ENCODE assay signal across 19 cellular contexts in the genomic region with DNA sequence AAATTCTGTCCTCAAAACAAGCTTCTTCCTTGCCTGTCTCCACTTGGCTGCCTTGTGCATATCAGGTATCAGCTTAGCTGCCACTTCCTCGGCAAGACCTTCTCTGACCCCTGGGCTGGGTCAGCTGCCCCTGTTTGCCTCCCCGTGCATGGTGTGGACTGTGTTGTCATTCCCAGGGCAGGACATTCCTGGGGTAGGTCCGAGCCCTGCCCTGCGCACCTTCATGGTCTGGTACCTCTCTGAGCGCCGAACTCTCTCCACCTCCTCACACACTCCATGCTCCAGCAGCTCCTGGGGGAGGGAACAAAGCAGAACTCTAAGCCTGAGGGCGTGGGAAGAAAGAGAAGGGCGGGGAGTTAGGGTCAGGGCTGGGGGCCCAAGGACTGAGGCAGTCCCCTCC. TPM values are rescaled to one million over a fixed set of nuclear protein-coding genes. Genes with fewer than 3 reads are reported as not detected.
DNase-seq lines count a peak whose midpoint lies in the region; ATAC-seq and TF ChIP-seq lines count a peak whose summit lies in the region.
"Had no signal": no experiment of that assay in that cellular context is flagged by ENCODE, and none has a peak within 500 bp of the region (broad histone marks: within the 10 kb centered on the region; RNA-seq: fewer than 3 reads in every experiment).

No MANE protein-coding gene starts in this region.

- no peaks in the 10 kb centered on the region for H3K27me3 Mint-ChIP-seq in activated naive CD4-positive, alpha-beta T cell treated with anti-CD3 and anti-CD28 coated beads for 36 hours (ENCODE audit: low read depth)
- H3K27me3 Mint-ChIP-seq in activated naive CD8-positive, alpha-beta T cell treated with anti-CD3 and anti-CD28 coated beads, Interleukin-2, amount 10 ng/mL, durations not matched to agents 7 days and 5 days, result no peaks in the 10 kb centered on the region
- H3K27me3 Mint-ChIP-seq in natural killer cell (ENCODE audit: low read depth in 2 of 2) (no peaks in the 10 kb centered on the region), type B pancreatic cell (no peaks in the 10 kb centered on the region)
- H3K27me3 Mint-ChIP-seq: central memory CD8-positive, alpha-beta T cell had no signal

- no peak overlapping the region for H3K9ac ChIP-seq in GM23248

- peaks cover 24% of the 10 kb centered on the region; the same call in 1 of the 2 replicates for H3F3A ChIP-seq in GM23248 (ENCODE audit: insufficient read depth)

- no peaks in the 10 kb centered on the region for H3K27me3 ChIP-seq in GM23248 (replicated peaks; ENCODE audit: insufficient read depth)
- H3K27me3 ChIP-seq: Peyer's patch, upper lobe of right lung had no signal

- no peak for DNase-seq in activated naive CD4-positive, alpha-beta T cell treated with anti-CD3 and anti-CD28 coated beads for 36 hours
- DNase-seq in activated naive CD4-positive, alpha-beta T cell (lab: John Stamatoyannopoulos, UW), result no peak
- DNase-seq in activated naive CD8-positive, alpha-beta T cell treated with anti-CD3 and anti-CD28 coated beads, Interleukin-2, amount 10 ng/mL, durations not matched to agents 7 days and 5 days, result no peak
- DNase-seq in natural killer cell, result no peak
- no peak for DNase-seq in type B pancreatic cell (ENCODE audit: extremely low spot score, unreplicated experiment)
- DNase-seq in HUDEP-2 (lab: John Stamatoyannopoulos, UW; ENCODE audit: unreplicated experiment in 76 of 76), result no peak
- DNase-seq in GDM1 (lab: John Stamatoyannopoulos, UW), result no peak
- no peak for DNase-seq in GM23248
- DNase-seq: Calu3; endodermal cell; NCI-H1048; NCI-H2107; NCI-H82; stimulated activated CD4-positive, alpha-beta T cell treated with anti-CD3 and anti-CD28 coated beads, Interleukin-4, amount 100 ng/mL, for 1 hour; upper lobe of right lung had no signal

- POLR2A ChIA-PET in activated naive CD8-positive, alpha-beta T cell treated with anti-CD3 and anti-CD28 coated beads, Interleukin-2, amount 10 ng/mL, durations not matched to agents 7 days and 5 days (lab: Charles Lee), result interaction anchor here (0.7 to 1.2 kb wide), 2 partner anchors 16 to 33 kb away, joined by 3 read pairs; no protein-coding TSS in a partner anchor

- no peak for ATAC-seq in activated naive CD8-positive, alpha-beta T cell treated with anti-CD3 and anti-CD28 coated beads, Interleukin-2, amount 10 ng/mL, durations not matched to agents 7 days and 5 days (ENCODE audit: low read depth)
- ATAC-seq in natural killer cell, result no peak
- ATAC-seq: lower lobe of right lung, upper lobe of right lung had no signal

- H3K27ac Mint-ChIP-seq in activated naive CD4-positive, alpha-beta T cell treated with anti-CD3 and anti-CD28 coated beads for 36 hours, result peak overlapping the region; percentile 24
- peak overlapping the region; percentile 60 for H3K27ac Mint-ChIP-seq in activated naive CD8-positive, alpha-beta T cell treated with anti-CD3 and anti-CD28 coated beads, Interleukin-2, amount 10 ng/mL, durations not matched to agents 7 days and 5 days
- H3K27ac Mint-ChIP-seq in natural killer cell (peak overlapping the region; percentile 90 to 94), type B pancreatic cell (no peak overlapping the region)
- H3K27ac Mint-ChIP-seq: endodermal cell had no signal

- H3K9me3 ChIP-seq in GM23248 (ENCODE audit: low read depth), result no peaks in the 10 kb centered on the region
- H3K9me3 ChIP-seq: lower lobe of right lung, Peyer's patch, upper lobe of right lung had no signal

- H3K4me1 Mint-ChIP-seq in activated naive CD4-positive, alpha-beta T cell treated with anti-CD3 and anti-CD28 coated beads for 36 hours (ENCODE audit: low read depth), result peaks cover 32% of the 10 kb centered on the region
- peaks cover 34% of the 10 kb centered on the region for H3K4me1 Mint-ChIP-seq in activated naive CD8-positive, alpha-beta T cell treated with anti-CD3 and anti-CD28 coated beads, Interleukin-2, amount 10 ng/mL, durations not matched to agents 7 days and 5 days
- peaks cover 40 to 51% of the 10 kb centered on the region in 2 donors for H3K4me1 Mint-ChIP-seq in natural killer cell
- peaks cover 7% of the 10 kb centered on the region for H3K4me1 Mint-ChIP-seq in type B pancreatic cell (ENCODE audit: unreplicated experiment)
- H3K4me1 Mint-ChIP-seq: endodermal cell had no signal

- no peak overlapping the region for H3K4me2 ChIP-seq in GM23248 (ENCODE audit: unreplicated experiment)

- no peaks in the 10 kb centered on the region for H3K9me3 Mint-ChIP-seq in activated naive CD4-positive, alpha-beta T cell treated with anti-CD3 and anti-CD28 coated beads for 36 hours
- H3K9me3 Mint-ChIP-seq in activated naive CD8-positive, alpha-beta T cell treated with anti-CD3 and anti-CD28 coated beads, Interleukin-2, amount 10 ng/mL, durations not matched to agents 7 days and 5 days, result no peaks in the 10 kb centered on the region
- H3K9me3 Mint-ChIP-seq in natural killer cell, result no peaks in the 10 kb centered on the region
- no peaks in the 10 kb centered on the region for H3K9me3 Mint-ChIP-seq in type B pancreatic cell
- H3K9me3 Mint-ChIP-seq: central memory CD8-positive, alpha-beta T cell; endodermal cell had no signal

- CTCF ChIA-PET in activated naive CD4-positive, alpha-beta T cell treated with anti-CD3 and anti-CD28 coated beads for 36 hours (lab: Charles Lee), result interaction anchor here (0.9 kb wide), 1 partner anchor 11 kb away, joined by 3 read pairs; no protein-coding TSS in a partner anchor

- in situ Hi-C loops in GM23248 (cut with MboI), result loop anchor here (10.0 kb wide), 1 partner anchor 116 kb away; no protein-coding TSS in a partner anchor

- intact Hi-C loops in activated naive CD4-positive, alpha-beta T cell treated with anti-CD3 and anti-CD28 coated beads for 36 hours (cut with micrococcal nuclease), result no loop called here
- intact Hi-C loops in natural killer cell (cut with micrococcal nuclease), result no loop called here

- H3K27ac ChIP-seq in GM23248, result no peak overlapping the region
- H3K27ac ChIP-seq: lower lobe of right lung, upper lobe of right lung had no signal

- 71 to 79% methylated on average over 8 of the region's 8 CpGs for WGBS in GM23248 (ENCODE audit: low coverage in 1 of 2, low lambda C conversion rate in 2 of 2, missing lambda C conversion rate in 2 of 2), 2 experiments

- no peak overlapping the region for H3K4me3 Mint-ChIP-seq in activated naive CD4-positive, alpha-beta T cell treated with anti-CD3 and anti-CD28 coated beads for 36 hours
- H3K4me3 Mint-ChIP-seq in activated naive CD8-positive, alpha-beta T cell treated with anti-CD3 and anti-CD28 coated beads, Interleukin-2, amount 10 ng/mL, durations not matched to agents 7 days and 5 days, result peak overlapping the region; percentile 17
- H3K4me3 Mint-ChIP-seq in natural killer cell, result no peak overlapping the region
- H3K4me3 Mint-ChIP-seq in type B pancreatic cell, result peak overlapping the region; percentile 54
- H3K4me3 Mint-ChIP-seq: central memory CD8-positive, alpha-beta T cell; endodermal cell had no signal

- peaks cover 35% of the 10 kb centered on the region for H3K36me3 Mint-ChIP-seq in activated naive CD4-positive, alpha-beta T cell treated with anti-CD3 and anti-CD28 coated beads for 36 hours (ENCODE audit: low read depth)
- H3K36me3 Mint-ChIP-seq in activated naive CD8-positive, alpha-beta T cell treated with anti-CD3 and anti-CD28 coated beads, Interleukin-2, amount 10 ng/mL, durations not matched to agents 7 days and 5 days, result peaks cover 19% of the 10 kb centered on the region
- H3K36me3 Mint-ChIP-seq in natural killer cell (peaks cover 9% of the 10 kb centered on the region), type B pancreatic cell (no peaks in the 10 kb centered on the region)

- H3K79me2 ChIP-seq in GM23248 (ENCODE audit: insufficient read depth), result peaks cover 21% of the 10 kb centered on the region

- H3K36me3 ChIP-seq in GM23248 (ENCODE audit: low read depth), result no peaks in the 10 kb centered on the region; the same call in 1 of the 2 replicates

- no peak overlapping the region for H3K4me3 ChIP-seq in GM23248
- H3K4me3 ChIP-seq: lower lobe of right lung, Peyer's patch, upper lobe of right lung had no signal

- H3K9me2 ChIP-seq in GM23248 (ENCODE audit: insufficient read depth), result no peaks in the 10 kb centered on the region

- no peak overlapping the region for H2AFZ ChIP-seq in GM23248

- no peaks in the 10 kb centered on the region for H4K20me1 ChIP-seq in GM23248 (ENCODE audit: insufficient read depth)

- peaks cover 17% of the 10 kb centered on the region for H3K4me1 ChIP-seq in GM23248 (ENCODE audit: insufficient read depth)

- no peak for TF ChIP-seq CTCF in natural killer cell (IDR thresholded peaks at IDR 0.05)
- no peak for TF ChIP-seq CTCF in type B pancreatic cell (conservative IDR thresholded peaks at IDR 0.05)

RNA-seq across cellular contexts. Expression of a gene that starts 3.8 kb away (rescaled TPM):
- total RNA-seq in activated naive CD4-positive, alpha-beta T cell treated with anti-CD3 and anti-CD28 coated beads for 36 hours, result 10 to 100 TPM; 27.1 to 29.4 TPM
- 10 to 100 TPM; 51.0 to 54.5 TPM for total RNA-seq in activated naive CD8-positive, alpha-beta T cell treated with anti-CD3 and anti-CD28 coated beads, Interleukin-2, amount 10 ng/mL, durations not matched to agents 7 days and 5 days
- total RNA-seq in natural killer cell (10 to 100 TPM; 41.7 to 74.1 (median 50.9) TPM), type B pancreatic cell (ENCODE audit: low replicate concordance) (25.2 and 27.2 TPM in 2 replicates)
- 13.9 and 20.3 TPM in 2 replicates for total RNA-seq in GM23248 (2014; rRNA removed; shearing (Covaris generic))
- polyA plus RNA-seq in GM23248 (2016; fragmentation: Nextera tagmentation; extraction: Ambion mirVana), result 10.7 and 12.9 TPM in 2 replicates

RNA-seq across cellular contexts. Expression of a gene that starts 13.2 kb away (rescaled TPM):
- under 1 TPM in 1 of 2 experiments, not detected in 1; 0.24 TPM for total RNA-seq in activated naive CD4-positive, alpha-beta T cell treated with anti-CD3 and anti-CD28 coated beads for 36 hours
- 1 to 10 TPM in 1 of 2 experiments, under 1 TPM in 1; 0.74 to 2.1 TPM for total RNA-seq in activated naive CD8-positive, alpha-beta T cell treated with anti-CD3 and anti-CD28 coated beads, Interleukin-2, amount 10 ng/mL, durations not matched to agents 7 days and 5 days
- 1 to 10 TPM; 1.0 to 1.9 (median 1.5) TPM for total RNA-seq in natural killer cell
- 0.57 and 0.72 TPM in 2 replicates for total RNA-seq in type B pancreatic cell (ENCODE audit: low replicate concordance)
- not detected in 2 replicates for total RNA-seq in GM23248 (2014; rRNA removed; shearing (Covaris generic))
- polyA plus RNA-seq in GM23248 (2016; fragmentation: Nextera tagmentation; extraction: Ambion mirVana), result not detected in 2 replicates
- polyA plus RNA-seq: neural cell had no signal

RNA-seq across cellular contexts. Expression of a gene that starts 25.6 kb away (rescaled TPM):
- total RNA-seq in activated naive CD4-positive, alpha-beta T cell treated with anti-CD3 and anti-CD28 coated beads for 36 hours, result 10 to 100 TPM; 10.1 to 10.8 TPM
- total RNA-seq in activated naive CD8-positive, alpha-beta T cell treated with anti-CD3 and anti-CD28 coated beads, Interleukin-2, amount 10 ng/mL, durations not matched to agents 7 days and 5 days, result 10 to 100 TPM; 21.5 to 22.0 TPM
- total RNA-seq in natural killer cell, result 1 to 10 TPM; 3.3 to 9.0 (median 6.4) TPM
- 5.0 and 64.1 TPM in 2 replicates for total RNA-seq in type B pancreatic cell (ENCODE audit: low replicate concordance)
- 53.0 and 63.2 TPM in 2 replicates for total RNA-seq in GM23248 (2014; rRNA removed; shearing (Covaris generic))
- polyA plus RNA-seq in GM23248 (2016; fragmentation: Nextera tagmentation; extraction: Ambion mirVana), result 46.6 and 47.0 TPM in 2 replicates
- total RNA-seq: Calu3 had no signal

RNA-seq across cellular contexts. Expression of a gene that starts 34.0 kb away (rescaled TPM):
- 10 to 100 TPM; 82.3 TPM for total RNA-seq in activated naive CD4-positive, alpha-beta T cell treated with anti-CD3 and anti-CD28 coated beads for 36 hours
- total RNA-seq in activated naive CD8-positive, alpha-beta T cell treated with anti-CD3 and anti-CD28 coated beads, Interleukin-2, amount 10 ng/mL, durations not matched to agents 7 days and 5 days, result 100 to 1,000 TPM; 152 to 157 TPM
- total RNA-seq in natural killer cell (100 to 1,000 TPM; 123 to 129 (median 129) TPM), type B pancreatic cell (ENCODE audit: low replicate concordance) (62.8 and 71.7 TPM in 2 replicates)
- 175 and 196 TPM in 2 replicates for total RNA-seq in GM23248 (2014; rRNA removed; shearing (Covaris generic))
- polyA plus RNA-seq in GM23248 (2016; fragmentation: Nextera tagmentation; extraction: Ambion mirVana), result 145 and 163 TPM in 2 replicates

RNA-seq across cellular contexts. Expression of a gene that starts 44.8 kb away (rescaled TPM):
- total RNA-seq in activated naive CD4-positive, alpha-beta T cell treated with anti-CD3 and anti-CD28 coated beads for 36 hours, result 100 to 1,000 TPM; 261 to 270 TPM
- total RNA-seq in activated naive CD8-positive, alpha-beta T cell treated with anti-CD3 and anti-CD28 coated beads, Interleukin-2, amount 10 ng/mL, durations not matched to agents 7 days and 5 days, result 10 to 100 TPM; 99.3 to 99.4 TPM
- 10 to 100 TPM; 30.1 to 38.3 (median 38.1) TPM for total RNA-seq in natural killer cell
- 122 and 142 TPM in 2 replicates for total RNA-seq in type B pancreatic cell (ENCODE audit: low replicate concordance)
- total RNA-seq in GM23248 (2014; rRNA removed; shearing (Covaris generic)), result 100 and 107 TPM in 2 replicates
- polyA plus RNA-seq in GM23248 (2016; fragmentation: Nextera tagmentation; extraction: Ambion mirVana), result 164 and 166 TPM in 2 replicates

Comparison
In these comparisons a context has a peak if more than half of its experiments do, and no peak if none do; other contexts are left out.
1. H3K4me3 Mint-ChIP-seq: peak in activated naive CD8-positive, alpha-beta T cell treated with anti-CD3 and anti-CD28 coated beads, Interleukin-2, amount 10 ng/mL, durations not matched to agents 7 days and 5 days (single experiment) and type B pancreatic cell (single experiment); none in activated naive CD4-positive, alpha-beta T cell treated with anti-CD3 and anti-CD28 coated beads for 36 hours (single experiment) and natural killer cell (single experiment).